ENCODE assay signal across 8 cellular contexts in genomic region chr10:30784521-30784895, GRCh38.
DNase-seq lines count a peak whose midpoint lies in the region; ATAC-seq and TF ChIP-seq lines count a peak whose summit lies in the region.

No MANE protein-coding gene starts in this region.

- H3K36me3 Mint-ChIP-seq in activated CD8-positive, alpha-beta T cell treated with anti-CD3 and anti-CD28 coated beads for 36 hours (ENCODE audit: low read depth): no peaks in the 10 kb centered on the region

- peaks cover 17% of the 10 kb centered on the region for H3K4me1 Mint-ChIP-seq in activated CD8-positive, alpha-beta T cell treated with anti-CD3 and anti-CD28 coated beads for 36 hours (ENCODE audit: low read depth)

- 0% methylated on average over 5 of the region's 5 CpGs for WGBS in heart right ventricle, 2 donors

- peaks cover 0 to 46% (median 12%) of the 10 kb centered on the region in 9 donors for H3K4me1 ChIP-seq in heart right ventricle
- peaks cover 17% of the 10 kb centered on the region for H3K4me1 ChIP-seq in rectal smooth muscle tissue (ENCODE audit: control insufficient read depth, insufficient read depth, low read length)

- no peak overlapping the region for H3K9ac ChIP-seq in rectal smooth muscle tissue (ENCODE audit: low read length)

- intact Hi-C loops in activated CD8-positive, alpha-beta T cell treated with anti-CD3 and anti-CD28 coated beads for 36 hours (cut with micrococcal nuclease): loop anchor here (5.0 to 10.0 kb wide), 4 partner anchors 250 to 1023 kb away; partner anchors contain the start of genes ZEB1 and ZNF438
- intact Hi-C loops in heart right ventricle (cut with DNase I): loop anchor here (1.0 to 10.0 kb wide), 21 partner anchors 246 to 1028 kb away; partner anchors contain the start of genes ZEB1 (in 7 of the 10) and ZNF438 (in 6 of the 10)

- H3K9me3 Mint-ChIP-seq in activated CD8-positive, alpha-beta T cell treated with anti-CD3 and anti-CD28 coated beads for 36 hours: no peaks in the 10 kb centered on the region

- H3K9me3 ChIP-seq in heart right ventricle: no peaks in the 10 kb centered on the region

- peak overlapping the region; percentile 59 for H3K27ac Mint-ChIP-seq in activated CD8-positive, alpha-beta T cell treated with anti-CD3 and anti-CD28 coated beads for 36 hours

- H3K27ac ChIP-seq in heart right ventricle (peak overlapping the region; percentile 94 to 100 (median 98)), rectal smooth muscle tissue (ENCODE audit: low read depth, low read length) (peak overlapping the region; percentile 98)

- peak; percentile 15 for ATAC-seq in activated CD8-positive, alpha-beta T cell treated with anti-CD3 and anti-CD28 coated beads for 36 hours
- ATAC-seq in heart right ventricle (peak in 5 of 8 donors; percentile 23 to 58 (median 39)), HG03139 (IDR thresholded peaks at IDR 0.05; ENCODE audit: unreplicated experiment) (no peak), HG02981 (IDR thresholded peaks at IDR 0.05; ENCODE audit: unreplicated experiment) (no peak)

- no peaks in the 10 kb centered on the region for H3K36me3 ChIP-seq in heart right ventricle
- H3K36me3 ChIP-seq in rectal smooth muscle tissue (ENCODE audit: control insufficient read depth, insufficient read depth, low read length): no peaks in the 10 kb centered on the region

- H3K4me3 ChIP-seq in heart right ventricle (peak overlapping the region; percentile 51 to 96 (median 75)), rectal smooth muscle tissue (ENCODE audit: low read length) (peak overlapping the region; percentile 75)

- no peak for TF ChIP-seq CTCF in activated CD8-positive, alpha-beta T cell treated with anti-CD3 and anti-CD28 coated beads for 36 hours (IDR thresholded peaks at IDR 0.05)
- no peak for TF ChIP-seq CTCF in heart right ventricle (IDR thresholded peaks at IDR 0.05)

- DNase-seq in NCI-H2171 treated with DMSO at 0.1 percent for 48 hours (lab: John Stamatoyannopoulos, UW): peak; percentile 53
- DNase-seq in NCI-H2171 (lab: John Stamatoyannopoulos, UW): no peak
- no peak for DNase-seq in activated CD8-positive, alpha-beta T cell treated with anti-CD3 and anti-CD28 coated beads for 36 hours
- DNase-seq in heart right ventricle: no peak
- DNase-seq in SW480 (ENCODE audit: low spot score): no peak

- no peaks in the 10 kb centered on the region for H3K27me3 Mint-ChIP-seq in activated CD8-positive, alpha-beta T cell treated with anti-CD3 and anti-CD28 coated beads for 36 hours

- H3K27me3 ChIP-seq in heart right ventricle (no peaks in the 10 kb centered on the region), rectal smooth muscle tissue (ENCODE audit: control insufficient read depth, insufficient read depth, low read length) (no peaks in the 10 kb centered on the region)

- CTCF ChIA-PET in activated CD8-positive, alpha-beta T cell treated with anti-CD3 and anti-CD28 coated beads for 36 hours (lab: Charles Lee): interaction anchor here (0.7 to 4.6 kb wide), 42 partner anchors 9 to 1145 kb away, joined by 3 to 28 read pairs (median 4); partner anchors contain the start of gene ZNF438

- POLR2A ChIA-PET in activated CD8-positive, alpha-beta T cell treated with anti-CD3 and anti-CD28 coated beads for 36 hours (lab: Charles Lee): interaction anchor here (0.8 to 2.0 kb wide), 5 partner anchors 10 to 316 kb away, joined by 3 to 5 read pairs (median 4); partner anchors contain the start of gene ZNF438

- peak overlapping the region; percentile 70 for H3K4me3 Mint-ChIP-seq in activated CD8-positive, alpha-beta T cell treated with anti-CD3 and anti-CD28 coated beads for 36 hours

Comparison
In these comparisons a context has a peak if more than half of its experiments do, and no peak if none do; other contexts are left out.
1. ATAC-seq: peak in activated CD8-positive, alpha-beta T cell treated with anti-CD3 and anti-CD28 coated beads for 36 hours (single experiment) and heart right ventricle (5 of 8); none in HG03139 (single experiment) and HG02981 (single experiment).